In the genomic region with DNA sequence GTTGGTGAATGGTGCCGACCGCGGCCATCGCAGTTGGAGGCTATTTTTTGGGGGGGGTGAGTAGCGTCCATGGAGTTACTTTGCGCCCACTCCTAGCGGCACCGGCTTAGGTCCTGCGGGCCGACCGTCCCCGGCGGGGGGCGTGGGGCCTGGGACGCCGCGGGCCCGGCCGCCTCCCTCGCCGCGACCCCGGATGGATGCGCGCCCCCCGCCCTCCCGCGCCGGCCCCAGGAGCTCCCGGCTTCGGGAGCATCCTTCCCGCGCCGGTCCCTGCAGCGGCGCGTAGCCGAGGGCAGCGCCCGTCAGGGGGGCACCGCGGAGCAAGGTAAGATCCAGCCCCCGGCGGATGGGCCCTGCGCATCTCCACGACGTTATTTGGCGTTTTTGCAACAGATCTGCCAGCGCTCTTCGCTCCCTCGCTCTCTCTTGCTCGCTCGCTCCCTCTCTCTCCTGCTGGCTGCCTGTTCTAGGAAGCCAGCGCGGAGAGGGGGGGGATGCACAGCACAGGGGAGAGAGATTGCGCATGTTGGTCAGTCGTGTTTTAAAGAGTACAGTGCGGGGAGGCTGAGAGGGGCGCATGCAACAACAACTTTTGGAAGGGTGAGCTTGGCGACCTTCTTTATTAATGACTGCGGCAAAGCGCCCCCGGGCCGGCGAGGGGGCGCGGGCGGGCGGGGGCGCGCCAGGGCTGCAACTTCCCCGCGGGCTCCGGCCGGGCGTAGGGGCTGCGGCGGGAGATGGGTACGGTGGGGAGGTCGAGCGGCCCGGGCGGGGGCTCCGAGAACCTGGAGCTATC, we compare ENCODE assay signal across 8 cellular contexts. TPM values are rescaled to one million over a fixed set of nuclear protein-coding genes. Genes with fewer than 3 reads are reported as not detected.
A peak's percentile ranks its signal among the peaks of the same experiment; 100 is the strongest.
DNase-seq lines count a peak whose midpoint lies in the region; ATAC-seq lines count a peak whose summit lies in the region.

No MANE protein-coding gene starts in this region.

- intact Hi-C loops in activated CD4-positive, alpha-beta T cell treated with anti-CD3 and anti-CD28 coated beads for 36 hours (cut with DNase I, micrococcal nuclease) = loop anchor here (1.0 to 10.0 kb wide), 19 partner anchors 15 to 1475 kb away; a partner anchor contains a TSS

- peak overlapping the region; percentile 98 for H3K27ac Mint-ChIP-seq in activated CD4-positive, alpha-beta T cell treated with anti-CD3 and anti-CD28 coated beads for 36 hours

- peak; percentile 7 for ATAC-seq in HG02623 (IDR thresholded peaks at IDR 0.05; ENCODE audit: unreplicated experiment)
- peak; percentile 2 for ATAC-seq in activated CD4-positive, alpha-beta T cell treated with anti-CD3 and anti-CD28 coated beads for 36 hours

- POLR2A ChIA-PET in activated CD4-positive, alpha-beta T cell treated with anti-CD3 and anti-CD28 coated beads for 36 hours (lab: Charles Lee) = interaction anchor here (0.9 to 1.9 kb wide), 4 partner anchors 15 to 350 kb away, joined by 3 to 7 read pairs (median 6); a partner anchor contains a TSS

- H3K27ac ChIP-seq in cingulate gyrus (ENCODE audit: low read depth, low read length) = peak overlapping the region; percentile 97

- peaks cover 40% of the 10 kb centered on the region for H3K4me1 Mint-ChIP-seq in activated CD4-positive, alpha-beta T cell treated with anti-CD3 and anti-CD28 coated beads for 36 hours

- H3K4me3 Mint-ChIP-seq in activated CD4-positive, alpha-beta T cell treated with anti-CD3 and anti-CD28 coated beads for 36 hours = peak overlapping the region; percentile 99

- CTCF ChIA-PET in activated CD4-positive, alpha-beta T cell treated with anti-CD3 and anti-CD28 coated beads for 36 hours (lab: Charles Lee) = interaction anchor here (0.7 to 3.0 kb wide), 6 partner anchors 11 to 210 kb away, joined by 3 to 15 read pairs (median 7); a partner anchor contains a TSS

- DNase-seq in DMS53 treated with DMSO at 0.1 percent for 48 hours (lab: John Stamatoyannopoulos, UW; ENCODE audit: unreplicated experiment) (peak; percentile 70), NCI-H2196 treated with DMSO at 0.1 percent for 48 hours (lab: John Stamatoyannopoulos, UW; ENCODE audit: unreplicated experiment) (peak; percentile 38), kidney glomerular epithelial cell (lab: John Stamatoyannopoulos, UW) (peak; percentile 48), DMS153 treated with DMSO at 0.1 percent for 48 hours (lab: John Stamatoyannopoulos, UW; ENCODE audit: unreplicated experiment) (no peak)
- peak; percentile 81 for DNase-seq in activated CD4-positive, alpha-beta T cell treated with anti-CD3 and anti-CD28 coated beads for 36 hours
- peak; percentile 68 for DNase-seq in stimulated activated CD4-positive, alpha-beta T cell treated with anti-CD3 and anti-CD28 coated beads, Interleukin-15, amount 100 ng/mL, for 24 hours

- H3K27me3 Mint-ChIP-seq in activated CD4-positive, alpha-beta T cell treated with anti-CD3 and anti-CD28 coated beads for 36 hours = peaks cover 2% of the 10 kb centered on the region

- no peaks in the 10 kb centered on the region for H3K9me3 Mint-ChIP-seq in activated CD4-positive, alpha-beta T cell treated with anti-CD3 and anti-CD28 coated beads for 36 hours (ENCODE audit: low read depth)

- peaks cover 2% of the 10 kb centered on the region for H3K36me3 Mint-ChIP-seq in activated CD4-positive, alpha-beta T cell treated with anti-CD3 and anti-CD28 coated beads for 36 hours (ENCODE audit: low read depth)

RNA-seq across cellular contexts. Expression of a gene that starts 0.4 kb away (rescaled TPM):
- total RNA-seq in activated CD4-positive, alpha-beta T cell treated with anti-CD3 and anti-CD28 coated beads for 36 hours = 10 to 100 TPM; 58.1 to 68.0 TPM
